ENCODE assay signal across 22 cellular contexts in the genomic region with DNA sequence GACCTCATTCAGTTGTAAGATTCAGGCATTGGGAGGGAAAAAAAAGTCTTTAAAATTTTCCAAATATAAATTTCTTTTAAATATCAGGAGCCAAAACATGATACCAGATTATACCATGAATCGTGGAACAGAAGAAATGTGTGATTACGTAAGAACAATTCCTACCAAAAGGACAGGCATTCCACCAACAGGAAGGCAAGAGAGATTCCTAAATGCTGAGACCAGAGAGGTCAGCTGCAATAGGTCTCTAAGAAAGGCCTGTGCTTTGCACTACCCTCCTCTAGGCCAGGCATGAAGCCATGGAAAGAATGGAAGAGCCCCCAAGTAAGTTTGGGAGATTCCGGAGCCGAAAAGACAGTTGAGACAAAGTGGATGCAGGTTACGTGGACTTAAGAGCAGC.
A peak's percentile ranks its signal among the peaks of the same experiment; 100 is the strongest.
DNase-seq lines count a peak whose midpoint lies in the region; ATAC-seq, FAIRE-seq and TF ChIP-seq lines count a peak whose summit lies in the region.
"Had no signal": no experiment of that assay in that cellular context is flagged by ENCODE, and none has a peak within 500 bp of the region (broad histone marks: within the 10 kb centered on the region; RNA-seq: fewer than 3 reads in every experiment).

No MANE protein-coding gene starts in this region.

- H3K9me3 ChIP-seq in HepG2 (ENCODE audit: low read length) = no peaks in the 10 kb centered on the region
- H3K9me3 ChIP-seq: SJCRH30 had no signal

- no peak overlapping the region for H2AFZ ChIP-seq in HepG2 (ENCODE audit: low read length)

- intact Hi-C loops in HepG2 (cut with micrococcal nuclease; ENCODE audit: unreplicated experiment) = no loop called here

- H3K4me3 ChIP-seq in HepG2 (replicated peaks in 1 of 3; ENCODE audit: insufficient read depth in 1 of 3, low read depth in 2 of 3, low read length in 3 of 3) = no peak overlapping the region
- H3K4me3 ChIP-seq: A549, GM12878, SJCRH30 had no signal

- 0 out of 2 replicates have a peak, but pooled peaks cover 5% of the 10 kb centered on the region for H3K4me1 ChIP-seq in HepG2 (ENCODE audit: insufficient read depth, low read length)
- H3K4me1 ChIP-seq: A549, SJCRH30 had no signal

- BruUV-seq in HepG2 (replicated peaks; lab: Mats Ljungman, UMichigan) = no TSS peak

- no peak for FAIRE-seq in HepG2 (lab: Jason Lieb, UNC)
- FAIRE-seq: A549, GM12878, GM19239, H1 had no signal

- H3K27me3 ChIP-seq in HepG2 (ENCODE audit: control insufficient read depth in 1 of 2, insufficient read depth in 2 of 2, low read length in 2 of 2) = no peaks in the 10 kb centered on the region; a peak in 2 of 5 replicates
- H3K27me3 ChIP-seq: SJCRH30 had no signal

- ATAC-seq in HepG2 (no peak), GM21447 (IDR thresholded peaks at IDR 0.05; ENCODE audit: unreplicated experiment) (no peak), HG03159 (IDR thresholded peaks at IDR 0.05; ENCODE audit: unreplicated experiment) (no peak)
- ATAC-seq: A549, GM12878, Panc1 had no signal

- no peak for TF ChIP-seq EP300 in HepG2 (IDR thresholded peaks at IDR 0.05; ENCODE audit: low read depth in 2 of 2, low read length in 2 of 2)
- TF ChIP-seq EP300 in HepG2 (CRISPR knock-in tag; IDR thresholded peaks at IDR 0.05; ENCODE audit: borderline replicate concordance) = no peak

- TF ChIP-seq POLR2A in HepG2 (IDR thresholded peaks at IDR 0.05; ENCODE audit: insufficient read depth in 1 of 2, low read depth in 2 of 2, low read length in 2 of 2) = no peak

- no peaks in the 10 kb centered on the region for H3K36me3 ChIP-seq in HepG2 (replicated peaks in 1 of 2; ENCODE audit: control insufficient read depth in 1 of 2, insufficient read depth in 2 of 2, low read length in 2 of 2)
- H3K36me3 ChIP-seq: SJCRH30 had no signal

- DNase-seq in EH (ENCODE audit: low read depth) (peak; percentile 55), NCI-H226 (peak; percentile 47), fibroblast of peridontal ligament (ENCODE audit: extremely low read depth) (peak; percentile 81), renal cortical epithelial cell (ENCODE audit: low read depth) (peak; percentile 49), HepG2 (ENCODE audit: low spot score) (no peak)
- DNase-seq in central memory CD4-positive, alpha-beta T cell = no peak
- DNase-seq: AML-193, DMS79 treated with DMSO at 0.1 percent for 48 hours, GDM1, KG1, NCI-H1417 treated with DMSO at 0.1 percent for 48 hours, NCI-H187 treated with DMSO at 0.1 percent for 48 hours, NCI-H526 treated with DMSO at 0.1 percent for 48 hours, SJCRH30 had no signal

- no peak for TF ChIP-seq CTCF in HepG2 (CRISPR knock-in tag; IDR thresholded peaks at IDR 0.05)

- H3K9ac ChIP-seq in HepG2 (ENCODE audit: insufficient read depth, low read depth, low read length) = no peak overlapping the region

- H4K20me1 ChIP-seq in HepG2 (ENCODE audit: insufficient read depth, low read length) = no peaks in the 10 kb centered on the region

- in situ Hi-C loops in HepG2 (cut with HindIII; ENCODE audit: extremely low pct_ligation_motif_present, low pct_unique_long_range_greater_than_20kb) = no loop called here

- CTCF ChIA-PET in HepG2 (lab: Yijun Ruan, JAX; ENCODE audit: low intra/inter-chr PET ratio, low total read pairs) = no interaction called here

- H3K79me2 ChIP-seq in HepG2 (ENCODE audit: insufficient read depth, low read length) = no peaks in the 10 kb centered on the region

- H3K27ac ChIP-seq in HepG2 (ENCODE audit: extremely low read length, insufficient read depth, low read length) = no peak overlapping the region
- H3K27ac ChIP-seq: A549, C4-2B, SJCRH30 had no signal

- POLR2A ChIA-PET in HepG2 (lab: Yijun Ruan, JAX) = no interaction called here

- 43% methylated on average over 5 of the region's 5 CpGs for WGBS in HepG2 (ENCODE audit: low lambda C conversion rate)

- TF ChIP-seq RAD21 in HepG2 (CRISPR knock-in tag; IDR thresholded peaks at IDR 0.05) = no peak

- no peak overlapping the region for H3K4me2 ChIP-seq in HepG2 (ENCODE audit: low read depth, low read length)
- H3K4me2 ChIP-seq: A549 had no signal

TF ChIP-seq in HepG2, 621 proteins besides CTCF, POLR2A, EP300 and RAD21 (continues in another document):
- TF ChIP-seq ZSCAN12 (CRISPR knock-in tag; IDR thresholded peaks at IDR 0.05) (no peak), HDAC6 (IDR thresholded peaks at IDR 0.05; ENCODE audit: low read depth, low read length) (no peak), SPEN (CRISPR knock-in tag; IDR thresholded peaks at IDR 0.05; ENCODE audit: low read depth) (no peak), ZNF773 (CRISPR knock-in tag; IDR thresholded peaks at IDR 0.05; ENCODE audit: borderline replicate concordance) (no peak), FOXP1 (IDR thresholded peaks at IDR 0.05) (no peak), FOXP1 (CRISPR knock-in tag; IDR thresholded peaks at IDR 0.05) (no peak), NRL (CRISPR knock-in tag; IDR thresholded peaks at IDR 0.05; ENCODE audit: borderline replicate concordance) (no peak), THAP9 (CRISPR knock-in tag; IDR thresholded peaks at IDR 0.05; ENCODE audit: borderline replicate concordance) (no peak), HES4 (CRISPR knock-in tag; IDR thresholded peaks at IDR 0.05; ENCODE audit: borderline replicate concordance) (no peak), ATRX (CRISPR knock-in tag; IDR thresholded peaks at IDR 0.05; ENCODE audit: borderline replicate concordance) (no peak), GLI4 (CRISPR knock-in tag; IDR thresholded peaks at IDR 0.05; ENCODE audit: borderline replicate concordance) (no peak)
- TF ChIP-seq, protein P1, sequence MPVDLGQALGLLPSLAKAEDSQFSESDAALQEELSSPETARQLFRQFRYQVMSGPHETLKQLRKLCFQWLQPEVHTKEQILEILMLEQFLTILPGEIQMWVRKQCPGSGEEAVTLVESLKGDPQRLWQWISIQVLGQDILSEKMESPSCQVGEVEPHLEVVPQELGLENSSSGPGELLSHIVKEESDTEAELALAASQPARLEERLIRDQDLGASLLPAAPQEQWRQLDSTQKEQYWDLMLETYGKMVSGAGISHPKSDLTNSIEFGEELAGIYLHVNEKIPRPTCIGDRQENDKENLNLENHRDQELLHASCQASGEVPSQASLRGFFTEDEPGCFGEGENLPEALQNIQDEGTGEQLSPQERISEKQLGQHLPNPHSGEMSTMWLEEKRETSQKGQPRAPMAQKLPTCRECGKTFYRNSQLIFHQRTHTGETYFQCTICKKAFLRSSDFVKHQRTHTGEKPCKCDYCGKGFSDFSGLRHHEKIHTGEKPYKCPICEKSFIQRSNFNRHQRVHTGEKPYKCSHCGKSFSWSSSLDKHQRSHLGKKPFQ (CRISPR knock-in tag; IDR thresholded peaks at IDR 0.05; ENCODE audit: insufficient replicate concordance) = no peak
- TF ChIP-seq, protein P2, sequence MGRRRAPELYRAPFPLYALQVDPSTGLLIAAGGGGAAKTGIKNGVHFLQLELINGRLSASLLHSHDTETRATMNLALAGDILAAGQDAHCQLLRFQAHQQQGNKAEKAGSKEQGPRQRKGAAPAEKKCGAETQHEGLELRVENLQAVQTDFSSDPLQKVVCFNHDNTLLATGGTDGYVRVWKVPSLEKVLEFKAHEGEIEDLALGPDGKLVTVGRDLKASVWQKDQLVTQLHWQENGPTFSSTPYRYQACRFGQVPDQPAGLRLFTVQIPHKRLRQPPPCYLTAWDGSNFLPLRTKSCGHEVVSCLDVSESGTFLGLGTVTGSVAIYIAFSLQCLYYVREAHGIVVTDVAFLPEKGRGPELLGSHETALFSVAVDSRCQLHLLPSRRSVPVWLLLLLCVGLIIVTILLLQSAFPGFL (CRISPR knock-in tag; IDR thresholded peaks at IDR 0.05) = no peak
- TF ChIP-seq, protein P3, sequence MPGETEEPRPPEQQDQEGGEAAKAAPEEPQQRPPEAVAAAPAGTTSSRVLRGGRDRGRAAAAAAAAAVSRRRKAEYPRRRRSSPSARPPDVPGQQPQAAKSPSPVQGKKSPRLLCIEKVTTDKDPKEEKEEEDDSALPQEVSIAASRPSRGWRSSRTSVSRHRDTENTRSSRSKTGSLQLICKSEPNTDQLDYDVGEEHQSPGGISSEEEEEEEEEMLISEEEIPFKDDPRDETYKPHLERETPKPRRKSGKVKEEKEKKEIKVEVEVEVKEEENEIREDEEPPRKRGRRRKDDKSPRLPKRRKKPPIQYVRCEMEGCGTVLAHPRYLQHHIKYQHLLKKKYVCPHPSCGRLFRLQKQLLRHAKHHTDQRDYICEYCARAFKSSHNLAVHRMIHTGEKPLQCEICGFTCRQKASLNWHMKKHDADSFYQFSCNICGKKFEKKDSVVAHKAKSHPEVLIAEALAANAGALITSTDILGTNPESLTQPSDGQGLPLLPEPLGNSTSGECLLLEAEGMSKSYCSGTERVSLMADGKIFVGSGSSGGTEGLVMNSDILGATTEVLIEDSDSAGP (CRISPR knock-in tag; IDR thresholded peaks at IDR 0.05; ENCODE audit: borderline replicate concordance) = no peak

Comparison
In these comparisons a context has a peak if more than half of its experiments do, and no peak if none do; other contexts are left out.
1. DNase-seq: peak in EH (single experiment), NCI-H226 (single experiment), fibroblast of peridontal ligament (single experiment) and renal cortical epithelial cell (single experiment); none in HepG2 (single experiment) and central memory CD4-positive, alpha-beta T cell (single experiment).